In the genomic region with DNA sequence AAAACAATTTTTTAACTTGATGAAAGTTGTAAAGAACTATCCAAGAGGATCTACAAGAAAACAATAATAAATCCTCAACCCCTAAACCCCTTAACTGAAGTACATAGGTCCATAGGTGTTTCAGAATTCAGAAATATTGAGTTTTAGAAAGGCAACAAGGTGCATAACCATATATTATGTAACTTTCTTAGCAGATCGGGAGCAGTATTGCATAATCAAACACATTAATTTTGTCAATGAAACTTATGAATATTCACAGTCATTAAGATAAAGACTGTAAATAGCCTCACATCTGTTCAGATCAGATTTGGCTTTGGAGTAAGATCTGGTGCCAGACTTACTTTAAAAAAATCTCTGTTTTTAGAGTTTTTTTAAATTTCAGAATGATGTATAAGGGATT, we compare ENCODE assay signal across 1 cellular context.
TF ChIP-seq lines count a peak whose summit lies in the region.

No MANE protein-coding gene starts in this region.

TF ChIP-seq in K562, 482 proteins besides CTCF, POLR2A, EP300 and RAD21 (continued from another document):
- TF ChIP-seq TCFL5 (CRISPR knock-in tag; conservative IDR thresholded peaks at IDR 0.05) (no peak), HMG20A (CRISPR knock-in tag; conservative IDR thresholded peaks at IDR 0.05) (no peak), CEBPG (CRISPR knock-in tag; IDR thresholded peaks at IDR 0.05) (no peak), CEBPG (tag; conservative IDR thresholded peaks at IDR 0.05 in 1 of 2, IDR thresholded peaks at IDR 0.05 in 1 of 2) (0 out of 4 replicates have a peak, but pooled peaks of 1 of the 2 experiments have one; percentile 37), PHF21A (IDR thresholded peaks at IDR 0.05; ENCODE audit: borderline replicate concordance, low read depth) (no peak), CEBPB (tag; IDR thresholded peaks at IDR 0.05) (0 out of 2 replicates have a peak, but pooled peaks have one; percentile 16), SREBF2 (CRISPR knock-in tag; IDR thresholded peaks at IDR 0.05) (no peak), ZNF212 (CRISPR knock-in tag; IDR thresholded peaks at IDR 0.05) (no peak), ELF4 (CRISPR knock-in tag; IDR thresholded peaks at IDR 0.05) (no peak)
- TF ChIP-seq, protein P1, sequence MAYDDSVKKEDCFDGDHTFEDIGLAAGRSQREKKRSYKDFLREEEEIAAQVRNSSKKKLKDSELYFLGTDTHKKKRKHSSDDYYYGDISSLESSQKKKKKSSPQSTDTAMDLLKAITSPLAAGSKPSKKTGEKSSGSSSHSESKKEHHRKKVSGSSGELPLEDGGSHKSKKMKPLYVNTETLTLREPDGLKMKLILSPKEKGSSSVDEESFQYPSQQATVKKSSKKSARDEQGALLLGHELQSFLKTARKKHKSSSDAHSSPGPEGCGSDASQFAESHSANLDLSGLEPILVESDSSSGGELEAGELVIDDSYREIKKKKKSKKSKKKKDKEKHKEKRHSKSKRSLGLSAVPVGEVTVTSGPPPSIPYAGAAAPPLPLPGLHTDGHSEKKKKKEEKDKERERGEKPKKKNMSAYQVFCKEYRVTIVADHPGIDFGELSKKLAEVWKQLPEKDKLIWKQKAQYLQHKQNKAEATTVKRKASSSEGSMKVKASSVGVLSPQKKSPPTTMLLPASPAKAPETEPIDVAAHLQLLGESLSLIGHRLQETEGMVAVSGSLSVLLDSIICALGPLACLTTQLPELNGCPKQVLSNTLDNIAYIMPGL (CRISPR knock-in tag; IDR thresholded peaks at IDR 0.05), result no peak
- TF ChIP-seq, protein P2, sequence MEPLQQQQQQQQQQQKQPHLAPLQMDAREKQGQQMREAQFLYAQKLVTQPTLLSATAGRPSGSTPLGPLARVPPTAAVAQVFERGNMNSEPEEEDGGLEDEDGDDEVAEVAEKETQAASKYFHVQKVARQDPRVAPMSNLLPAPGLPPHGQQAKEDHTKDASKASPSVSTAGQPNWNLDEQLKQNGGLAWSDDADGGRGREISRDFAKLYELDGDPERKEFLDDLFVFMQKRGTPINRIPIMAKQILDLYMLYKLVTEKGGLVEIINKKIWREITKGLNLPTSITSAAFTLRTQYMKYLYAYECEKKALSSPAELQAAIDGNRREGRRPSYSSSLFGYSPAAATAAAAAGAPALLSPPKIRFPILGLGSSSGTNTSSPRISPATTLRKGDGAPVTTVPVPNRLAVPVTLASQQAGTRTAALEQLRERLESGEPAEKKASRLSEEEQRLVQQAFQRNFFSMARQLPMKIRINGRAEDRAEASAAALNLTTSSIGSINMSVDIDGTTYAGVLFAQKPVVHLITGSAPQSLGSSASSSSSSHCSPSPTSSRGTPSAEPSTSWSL (CRISPR knock-in tag; IDR thresholded peaks at IDR 0.05; ENCODE audit: borderline replicate concordance), result no peak
